8 cellular contexts compared by ENCODE assay signal in the genomic region with DNA sequence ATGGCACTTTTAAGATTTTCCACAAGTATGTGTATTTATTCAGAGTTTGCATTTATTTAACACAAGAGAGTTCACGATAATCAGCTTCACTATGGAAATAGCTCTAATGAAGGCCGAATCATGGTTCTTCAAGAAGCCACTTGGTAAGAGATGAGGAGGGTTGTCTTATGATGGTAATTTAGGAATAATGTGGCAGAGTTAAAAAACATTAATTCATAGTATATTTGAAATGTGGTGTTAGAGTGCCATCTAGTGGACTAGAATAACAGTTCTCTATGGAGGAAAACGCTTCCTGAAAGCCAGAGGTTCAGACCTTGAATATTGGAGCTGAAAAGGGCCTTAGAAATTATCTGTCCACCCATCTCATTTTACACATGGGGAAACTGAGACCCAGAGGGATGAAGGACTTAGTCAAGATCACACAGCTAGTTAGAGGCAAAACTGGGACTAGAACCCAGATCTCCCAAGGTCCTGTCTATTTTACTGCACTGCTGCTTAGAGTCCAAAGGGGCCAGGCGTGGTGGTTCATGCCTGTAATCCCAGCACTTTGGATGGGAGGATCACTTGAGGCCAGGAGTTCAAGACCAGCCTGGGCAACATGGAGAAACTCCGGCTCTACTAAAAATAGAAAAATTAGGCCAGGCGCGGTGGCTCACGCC. TPM values are rescaled to one million over a fixed set of nuclear protein-coding genes. Genes with fewer than 3 reads are reported as not detected.
A peak's percentile ranks its signal among the peaks of the same experiment; 100 is the strongest.
DNase-seq lines count a peak whose midpoint lies in the region; ATAC-seq and TF ChIP-seq lines count a peak whose summit lies in the region.

No MANE protein-coding gene starts in this region.

- H3K9me3 Mint-ChIP-seq in activated naive CD8-positive, alpha-beta T cell (ENCODE audit: low read depth): no peaks in the 10 kb centered on the region
- H3K9me3 Mint-ChIP-seq in activated naive CD8-positive, alpha-beta T cell treated with anti-CD3 and anti-CD28 coated beads for 36 hours: no peaks in the 10 kb centered on the region
- no peaks in the 10 kb centered on the region for H3K9me3 Mint-ChIP-seq in activated CD8-positive, alpha-beta T cell treated with anti-CD3 and anti-CD28 coated beads for 36 hours

- POLR2A ChIA-PET in activated CD8-positive, alpha-beta T cell treated with anti-CD3 and anti-CD28 coated beads for 36 hours (lab: Charles Lee): interaction anchor here (0.6 kb wide), 1 partner anchor 67 kb away, joined by 5 read pairs; no protein-coding TSS in a partner anchor

- no peaks in the 10 kb centered on the region for H3K27me3 Mint-ChIP-seq in activated naive CD8-positive, alpha-beta T cell
- H3K27me3 Mint-ChIP-seq in activated naive CD8-positive, alpha-beta T cell treated with anti-CD3 and anti-CD28 coated beads for 36 hours: no peaks in the 10 kb centered on the region
- H3K27me3 Mint-ChIP-seq in activated CD8-positive, alpha-beta T cell treated with anti-CD3 and anti-CD28 coated beads for 36 hours: no peaks in the 10 kb centered on the region

- CTCF ChIA-PET in activated CD8-positive, alpha-beta T cell treated with anti-CD3 and anti-CD28 coated beads for 36 hours (lab: Charles Lee): interaction anchor here (0.6 to 3.7 kb wide), 38 partner anchors 9 to 457 kb away, joined by 3 to 40 read pairs (median 4); a partner anchor contains a TSS

- intact Hi-C loops in activated CD8-positive, alpha-beta T cell treated with anti-CD3 and anti-CD28 coated beads for 36 hours (cut with micrococcal nuclease): no loop called here
- intact Hi-C loops in left ventricle myocardium superior (cut with micrococcal nuclease): no loop called here

- no peak overlapping the region for H3K4me3 Mint-ChIP-seq in activated naive CD8-positive, alpha-beta T cell
- H3K4me3 Mint-ChIP-seq in activated naive CD8-positive, alpha-beta T cell treated with anti-CD3 and anti-CD28 coated beads for 36 hours: no peak overlapping the region
- no peak overlapping the region for H3K4me3 Mint-ChIP-seq in activated CD8-positive, alpha-beta T cell treated with anti-CD3 and anti-CD28 coated beads for 36 hours

- ATAC-seq in activated CD8-positive, alpha-beta T cell treated with anti-CD3 and anti-CD28 coated beads for 36 hours: no peak
- peak; percentile 51 for ATAC-seq in left ventricle myocardium superior

- H3K27ac Mint-ChIP-seq in activated naive CD8-positive, alpha-beta T cell: peak overlapping the region; percentile 66
- H3K27ac Mint-ChIP-seq in activated naive CD8-positive, alpha-beta T cell treated with anti-CD3 and anti-CD28 coated beads for 36 hours: no peak overlapping the region
- peak overlapping the region; percentile 13 for H3K27ac Mint-ChIP-seq in activated CD8-positive, alpha-beta T cell treated with anti-CD3 and anti-CD28 coated beads for 36 hours

- peaks cover 14% of the 10 kb centered on the region for H3K36me3 Mint-ChIP-seq in activated naive CD8-positive, alpha-beta T cell
- peaks cover 27% of the 10 kb centered on the region for H3K36me3 Mint-ChIP-seq in activated naive CD8-positive, alpha-beta T cell treated with anti-CD3 and anti-CD28 coated beads for 36 hours
- H3K36me3 Mint-ChIP-seq in activated CD8-positive, alpha-beta T cell treated with anti-CD3 and anti-CD28 coated beads for 36 hours (ENCODE audit: low read depth): peaks cover 35% of the 10 kb centered on the region

- no peak for DNase-seq in activated naive CD8-positive, alpha-beta T cell treated with anti-CD3 and anti-CD28 coated beads for 36 hours
- DNase-seq in NCI-H1694 treated with DMSO at 0.1 percent for 48 hours (lab: John Stamatoyannopoulos, UW) (peak; percentile 76), left ventricle myocardium superior (no peak), smooth muscle cell of the brain vasculature (ENCODE audit: low read depth, low spot score) (peak; percentile 40), COLO668 (lab: John Stamatoyannopoulos, UW; ENCODE audit: unreplicated experiment) (no peak)
- DNase-seq in activated CD8-positive, alpha-beta T cell treated with anti-CD3 and anti-CD28 coated beads for 36 hours: no peak
- DNase-seq in activated effector memory CD4-positive, alpha-beta T cell treated with Interleukin-2 at 50 U/mL for 16 hours: no peak

- peaks cover 9% of the 10 kb centered on the region for H3K4me1 Mint-ChIP-seq in activated naive CD8-positive, alpha-beta T cell (ENCODE audit: low read depth)
- H3K4me1 Mint-ChIP-seq in activated naive CD8-positive, alpha-beta T cell treated with anti-CD3 and anti-CD28 coated beads for 36 hours: peaks cover 17% of the 10 kb centered on the region
- peaks cover 15% of the 10 kb centered on the region for H3K4me1 Mint-ChIP-seq in activated CD8-positive, alpha-beta T cell treated with anti-CD3 and anti-CD28 coated beads for 36 hours (ENCODE audit: low read depth)

- TF ChIP-seq CTCF in activated CD8-positive, alpha-beta T cell treated with anti-CD3 and anti-CD28 coated beads for 36 hours (IDR thresholded peaks at IDR 0.05): peak; percentile 84

RNA-seq across cellular contexts. Expression of a gene that starts 33.8 kb away (rescaled TPM):
- 100 to 1,000 TPM; 886 to 911 TPM for total RNA-seq in activated naive CD8-positive, alpha-beta T cell treated with anti-CD3 and anti-CD28 coated beads for 36 hours
- total RNA-seq in activated CD8-positive, alpha-beta T cell treated with anti-CD3 and anti-CD28 coated beads for 36 hours: 100 to 1,000 TPM; 589 to 605 TPM
- 169 TPM for total RNA-seq in left ventricle myocardium superior

Comparison
In these comparisons a context has a peak if more than half of its experiments do, and no peak if none do; other contexts are left out.
1. DNase-seq: peak in NCI-H1694 treated with DMSO at 0.1 percent for 48 hours (single experiment) and smooth muscle cell of the brain vasculature (single experiment); none in activated naive CD8-positive, alpha-beta T cell treated with anti-CD3 and anti-CD28 coated beads for 36 hours (single experiment), activated CD8-positive, alpha-beta T cell treated with anti-CD3 and anti-CD28 coated beads for 36 hours (single experiment), left ventricle myocardium superior (single experiment), activated effector memory CD4-positive, alpha-beta T cell treated with Interleukin-2 at 50 U/mL for 16 hours (single experiment) and COLO668 (single experiment).